In genomic region chr1:54582566-54583306, GRCh38 we compare ENCODE assay signal across 11 cellular contexts. TPM values are rescaled to one million over a fixed set of nuclear protein-coding genes. Genes with fewer than 3 reads are reported as not detected.
DNase-seq lines count a peak whose midpoint lies in the region; ATAC-seq and TF ChIP-seq lines count a peak whose summit lies in the region.
"Had no signal": no experiment of that assay in that cellular context is flagged by ENCODE, and none has a peak within 500 bp of the region (broad histone marks: within the 10 kb centered on the region; RNA-seq: fewer than 3 reads in every experiment).

No MANE protein-coding gene starts in this region.

- TF ChIP-seq CTCF in gastrocnemius medialis (IDR thresholded peaks at IDR 0.05 in 4 of 5, conservative IDR thresholded peaks at IDR 0.05 in 1 of 5): no peak

- H3K27ac ChIP-seq in HUES64 (ENCODE audit: low read depth, low read length) (no peak overlapping the region), gastrocnemius medialis (peak overlapping the region; percentile 85 to 98 (median 95))

- intact Hi-C loops in gastrocnemius medialis (cut with DNase I; ENCODE audit: low total_unique reads): loop anchor here (5.0 to 10.0 kb wide), 3 partner anchors 175 to 342 kb away; partner anchors contain the start of genes DHCR24 and SSBP3

- no peak overlapping the region for H3K4me3 ChIP-seq in HUES64 (ENCODE audit: low read length)
- no peak overlapping the region for H3K4me3 ChIP-seq in gastrocnemius medialis
- H3K4me3 ChIP-seq: K562, skin epidermis had no signal

- peak overlapping the region; percentile 24; the same call in 1 of the 2 replicates for H3K9ac ChIP-seq in HUES64 (ENCODE audit: low read depth, low read length)

- TF ChIP-seq POLR2A in gastrocnemius medialis (IDR thresholded peaks at IDR 0.05): no peak

- H3K4me1 ChIP-seq in HUES64 (ENCODE audit: insufficient read depth, low read length) (peaks cover 21% of the 10 kb centered on the region), gastrocnemius medialis (peaks cover 59 to 61% of the 10 kb centered on the region in 2 donors)

- in situ Hi-C loops in gastrocnemius medialis (cut with MboI; ENCODE audit: low sequenced_read_pairs in 4 of 4): no loop called here

- 81% methylated on average over 18 of the region's 19 CpGs for WGBS in HUES64

- no peaks in the 10 kb centered on the region for H3K36me3 ChIP-seq in HUES64 (ENCODE audit: insufficient read depth, low read length)
- H3K36me3 ChIP-seq in gastrocnemius medialis: no peaks in the 10 kb centered on the region

- ATAC-seq in gastrocnemius medialis (no peak), HG03378 (IDR thresholded peaks at IDR 0.05; ENCODE audit: unreplicated experiment) (no peak)

- DNase-seq in NCI-H526 (lab: John Stamatoyannopoulos, UW): peak; percentile 42 to 73
- DNase-seq in hypothalamus (lab: John Stamatoyannopoulos, UW): peak in 30 of 51 donors; percentile 8 to 70 (median 34)
- DNase-seq in gastrocnemius medialis: no peak
- DNase-seq in HCEC 1CT: no peak
- DNase-seq in NCI-H1092 treated with DMSO at 0.1 percent for 48 hours (lab: John Stamatoyannopoulos, UW): no peak
- DNase-seq: activated T-cell treated with anti-CD3 and anti-CD28 coated beads, Interleukin-2, amount 50 U/mL, for 1 hour; DND-41 had no signal

- no peaks in the 10 kb centered on the region for H3K27me3 ChIP-seq in HUES64 (ENCODE audit: insufficient read depth, low read length)
- no peaks in the 10 kb centered on the region for H3K27me3 ChIP-seq in gastrocnemius medialis

- H3K9me3 ChIP-seq in HUES64 (ENCODE audit: insufficient read depth, low read depth, low read length): no peaks in the 10 kb centered on the region
- no peaks in the 10 kb centered on the region for H3K9me3 ChIP-seq in gastrocnemius medialis

RNA-seq across cellular contexts. Expression of gene ACOT11, which starts 34.7 kb away (rescaled TPM):
- polyA plus RNA-seq in HUES64 (2013, experiment 1 of 2): 2.0 TPM
- 3.0 TPM for polyA plus RNA-seq in HUES64 (2013, experiment 2 of 2)
- total RNA-seq in gastrocnemius medialis: 1 to 10 TPM in 2 of 4 donors, under 1 TPM in 2; 0.90 to 3.2 (median 1.2) TPM

RNA-seq across cellular contexts. Expression of gene FAM151A, which starts 40.6 kb away (rescaled TPM):
- polyA plus RNA-seq in HUES64 (2013, experiment 1 of 2): not detected
- not detected for polyA plus RNA-seq in HUES64 (2013, experiment 2 of 2)
- not detected for total RNA-seq in gastrocnemius medialis
- total RNA-seq: K562 had no signal
- polyA plus RNA-seq: K562 had no signal

RNA-seq across cellular contexts. Expression of gene MROH7, which starts 58.9 kb away (rescaled TPM):
- polyA plus RNA-seq in HUES64 (2013, experiment 1 of 2): 0.05 TPM
- polyA plus RNA-seq in HUES64 (2013, experiment 2 of 2): not detected
- 1 to 10 TPM in 2 of 4 donors, under 1 TPM in 2; 0.42 to 1.3 (median 0.89) TPM for total RNA-seq in gastrocnemius medialis
- total RNA-seq: K562 had no signal
- polyA plus RNA-seq: K562 had no signal

Comparison
In these comparisons a context has a peak if more than half of its experiments do, and no peak if none do; other contexts are left out.
1. DNase-seq: peak in NCI-H526 (2 of 2) and hypothalamus (30 of 51); none in gastrocnemius medialis (0 of 2), HCEC 1CT (single experiment) and NCI-H1092 treated with DMSO at 0.1 percent for 48 hours (single experiment).